Comparison of ENCODE assay signal across 1 cellular context in the genomic region with DNA sequence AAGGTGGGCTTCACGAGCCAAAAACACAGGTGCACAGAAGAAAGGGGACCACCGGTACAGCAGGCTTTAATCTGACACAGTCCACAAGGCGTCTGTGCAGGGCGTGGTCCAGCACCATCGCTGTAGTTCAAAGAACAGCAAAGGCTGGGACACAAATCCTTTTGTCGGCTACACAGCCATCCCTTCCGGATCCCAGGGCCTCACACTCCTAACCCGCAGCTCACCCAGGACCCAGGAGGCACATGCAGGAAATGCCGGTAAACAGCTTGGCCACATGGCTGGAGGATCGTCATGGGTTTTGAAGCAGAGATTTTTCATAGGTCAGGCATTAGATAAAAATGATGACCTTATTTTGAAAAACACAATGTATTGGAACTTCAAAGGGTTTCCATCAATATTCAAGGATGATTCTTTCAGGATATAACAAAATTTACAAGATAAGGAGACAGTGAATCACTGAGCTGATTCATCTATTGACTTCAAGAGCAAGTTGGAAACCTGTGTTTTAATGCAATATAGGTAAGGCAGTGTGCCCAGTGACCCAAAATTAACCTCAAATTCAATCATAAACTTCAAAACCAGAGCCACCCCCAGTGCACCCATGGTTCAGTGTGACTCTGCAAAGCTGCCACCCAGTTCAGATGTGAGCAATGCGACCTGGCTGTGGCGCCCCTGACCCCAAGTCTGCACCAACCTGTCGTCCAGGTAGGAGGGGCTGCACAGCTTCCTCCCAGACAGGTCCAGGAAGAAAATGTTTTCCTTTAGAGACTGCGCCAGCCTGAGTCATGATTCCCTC.
TF ChIP-seq lines count a peak whose summit lies in the region.

No MANE protein-coding gene starts in this region.

TF ChIP-seq in HCT116, 20 proteins besides CTCF, POLR2A, EP300 and RAD21 (continued from another document):
- TF ChIP-seq, protein P1, sequence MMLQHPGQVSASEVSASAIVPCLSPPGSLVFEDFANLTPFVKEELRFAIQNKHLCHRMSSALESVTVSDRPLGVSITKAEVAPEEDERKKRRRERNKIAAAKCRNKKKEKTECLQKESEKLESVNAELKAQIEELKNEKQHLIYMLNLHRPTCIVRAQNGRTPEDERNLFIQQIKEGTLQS (IDR thresholded peaks at IDR 0.05): no peak
- no peak; the same call in 1 of the 2 replicates for TF ChIP-seq ELF1 (IDR thresholded peaks at IDR 0.05; ENCODE audit: borderline replicate concordance, low read depth)
- TF ChIP-seq TCF7L2 (IDR thresholded peaks at IDR 0.05; ENCODE audit: borderline replicate concordance, extremely low read depth, insufficient read depth, insufficient read length): peak; percentile 70
- no peak for TF ChIP-seq YY1 (IDR thresholded peaks at IDR 0.05; ENCODE audit: extremely low read depth, insufficient replicate concordance, low read depth, low read length)
- no peak for TF ChIP-seq EZH2 (IDR thresholded peaks at IDR 0.05)
- TF ChIP-seq, protein P2, sequence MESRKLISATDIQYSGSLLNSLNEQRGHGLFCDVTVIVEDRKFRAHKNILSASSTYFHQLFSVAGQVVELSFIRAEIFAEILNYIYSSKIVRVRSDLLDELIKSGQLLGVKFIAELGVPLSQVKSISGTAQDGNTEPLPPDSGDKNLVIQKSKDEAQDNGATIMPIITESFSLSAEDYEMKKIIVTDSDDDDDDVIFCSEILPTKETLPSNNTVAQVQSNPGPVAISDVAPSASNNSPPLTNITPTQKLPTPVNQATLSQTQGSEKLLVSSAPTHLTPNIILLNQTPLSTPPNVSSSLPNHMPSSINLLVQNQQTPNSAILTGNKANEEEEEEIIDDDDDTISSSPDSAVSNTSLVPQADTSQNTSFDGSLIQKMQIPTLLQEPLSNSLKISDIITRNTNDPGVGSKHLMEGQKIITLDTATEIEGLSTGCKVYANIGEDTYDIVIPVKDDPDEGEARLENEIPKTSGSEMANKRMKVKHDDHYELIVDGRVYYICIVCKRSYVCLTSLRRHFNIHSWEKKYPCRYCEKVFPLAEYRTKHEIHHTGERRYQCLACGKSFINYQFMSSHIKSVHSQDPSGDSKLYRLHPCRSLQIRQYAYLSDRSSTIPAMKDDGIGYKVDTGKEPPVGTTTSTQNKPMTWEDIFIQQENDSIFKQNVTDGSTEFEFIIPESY (IDR thresholded peaks at IDR 0.05; ENCODE audit: extremely low read depth, insufficient replicate concordance, low read length): no peak
- TF ChIP-seq ZNF274 (IDR thresholded peaks at IDR 0.05; ENCODE audit: low read depth, low read length): no peak
- peak; percentile 73 for TF ChIP-seq CEBPB (IDR thresholded peaks at IDR 0.05; ENCODE audit: low read depth)
- peak; percentile 72 for TF ChIP-seq JUND (IDR thresholded peaks at IDR 0.05)
- no peak for TF ChIP-seq EGR1 (IDR thresholded peaks at IDR 0.05; ENCODE audit: low read depth)
- no peak for TF ChIP-seq ZFX (IDR thresholded peaks at IDR 0.05)
- TF ChIP-seq SRF (IDR thresholded peaks at IDR 0.05; ENCODE audit: low read depth): no peak; the same call in 1 of the 2 replicates
- TF ChIP-seq EZH2phosphoT487 (IDR thresholded peaks at IDR 0.05; ENCODE audit: borderline replicate concordance): no peak
- TF ChIP-seq SIN3A (IDR thresholded peaks at IDR 0.05; ENCODE audit: low read depth): no peak
- TF ChIP-seq, protein P3, sequence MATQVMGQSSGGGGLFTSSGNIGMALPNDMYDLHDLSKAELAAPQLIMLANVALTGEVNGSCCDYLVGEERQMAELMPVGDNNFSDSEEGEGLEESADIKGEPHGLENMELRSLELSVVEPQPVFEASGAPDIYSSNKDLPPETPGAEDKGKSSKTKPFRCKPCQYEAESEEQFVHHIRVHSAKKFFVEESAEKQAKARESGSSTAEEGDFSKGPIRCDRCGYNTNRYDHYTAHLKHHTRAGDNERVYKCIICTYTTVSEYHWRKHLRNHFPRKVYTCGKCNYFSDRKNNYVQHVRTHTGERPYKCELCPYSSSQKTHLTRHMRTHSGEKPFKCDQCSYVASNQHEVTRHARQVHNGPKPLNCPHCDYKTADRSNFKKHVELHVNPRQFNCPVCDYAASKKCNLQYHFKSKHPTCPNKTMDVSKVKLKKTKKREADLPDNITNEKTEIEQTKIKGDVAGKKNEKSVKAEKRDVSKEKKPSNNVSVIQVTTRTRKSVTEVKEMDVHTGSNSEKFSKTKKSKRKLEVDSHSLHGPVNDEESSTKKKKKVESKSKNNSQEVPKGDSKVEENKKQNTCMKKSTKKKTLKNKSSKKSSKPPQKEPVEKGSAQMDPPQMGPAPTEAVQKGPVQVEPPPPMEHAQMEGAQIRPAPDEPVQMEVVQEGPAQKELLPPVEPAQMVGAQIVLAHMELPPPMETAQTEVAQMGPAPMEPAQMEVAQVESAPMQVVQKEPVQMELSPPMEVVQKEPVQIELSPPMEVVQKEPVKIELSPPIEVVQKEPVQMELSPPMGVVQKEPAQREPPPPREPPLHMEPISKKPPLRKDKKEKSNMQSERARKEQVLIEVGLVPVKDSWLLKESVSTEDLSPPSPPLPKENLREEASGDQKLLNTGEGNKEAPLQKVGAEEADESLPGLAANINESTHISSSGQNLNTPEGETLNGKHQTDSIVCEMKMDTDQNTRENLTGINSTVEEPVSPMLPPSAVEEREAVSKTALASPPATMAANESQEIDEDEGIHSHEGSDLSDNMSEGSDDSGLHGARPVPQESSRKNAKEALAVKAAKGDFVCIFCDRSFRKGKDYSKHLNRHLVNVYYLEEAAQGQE (IDR thresholded peaks at IDR 0.05; ENCODE audit: low read depth): no peak
- peak; percentile 77 for TF ChIP-seq FOSL1 (IDR thresholded peaks at IDR 0.05; ENCODE audit: low read depth)
- TF ChIP-seq, protein P4, sequence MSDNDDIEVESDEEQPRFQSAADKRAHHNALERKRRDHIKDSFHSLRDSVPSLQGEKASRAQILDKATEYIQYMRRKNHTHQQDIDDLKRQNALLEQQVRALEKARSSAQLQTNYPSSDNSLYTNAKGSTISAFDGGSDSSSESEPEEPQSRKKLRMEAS (IDR thresholded peaks at IDR 0.05): peak; percentile 98
- TF ChIP-seq CBX3 (IDR thresholded peaks at IDR 0.05; ENCODE audit: low read depth): peak; percentile 95; the same call in 1 of the 2 replicates
TF ChIP-seq in HCT116: peak in this region for 8.
